Comparison of ENCODE assay signal across 9 cellular contexts in genomic region chr5:80487444-80487828, GRCh38. TPM values are rescaled to one million over a fixed set of nuclear protein-coding genes. Genes with fewer than 3 reads are reported as not detected.
DNase-seq lines count a peak whose midpoint lies in the region; ATAC-seq, FAIRE-seq and TF ChIP-seq lines count a peak whose summit lies in the region.
"Had no signal": no experiment of that assay in that cellular context is flagged by ENCODE, and none has a peak within 500 bp of the region (broad histone marks: within the 10 kb centered on the region; RNA-seq: fewer than 3 reads in every experiment).

No MANE protein-coding gene starts in this region.

- H3K79me2 ChIP-seq in SK-N-SH (ENCODE audit: insufficient read depth) (no peaks in the 10 kb centered on the region; the same call in 1 of the 2 replicates), keratinocyte (ENCODE audit: control insufficient read depth, insufficient read depth, low read length) (no peaks in the 10 kb centered on the region)

- peaks cover 7% of the 10 kb centered on the region for H3K4me1 Mint-ChIP-seq in activated naive CD8-positive, alpha-beta T cell treated with anti-CD3 and anti-CD28 coated beads for 36 hours

- no peak for ATAC-seq in SK-N-SH treated with all-trans-retinoic acid at 6 μM for 48 hours

- no peaks in the 10 kb centered on the region for H3K9me1 ChIP-seq in keratinocyte (ENCODE audit: control insufficient read depth, extremely low read depth, insufficient read depth, low read length)

- H3K27me3 ChIP-seq in SK-N-SH (ENCODE audit: insufficient read depth): no peaks in the 10 kb centered on the region
- H3K27me3 ChIP-seq in keratinocyte (ENCODE audit: control insufficient read depth, extremely low read depth, insufficient read depth, low read length): no peaks in the 10 kb centered on the region
- no peaks in the 10 kb centered on the region for H3K27me3 ChIP-seq in stomach smooth muscle (ENCODE audit: control insufficient read depth in 1 of 2, insufficient read depth in 2 of 2, low read length in 2 of 2)

- peak overlapping the region; percentile 68 to 84 for H3K27ac ChIP-seq in SK-N-SH (ENCODE audit: low read depth in 2 of 2, low read length in 1 of 2)
- peak overlapping the region; percentile 85 for H3K27ac ChIP-seq in keratinocyte (ENCODE audit: control insufficient read depth, insufficient read depth, low read length)
- peak overlapping the region; percentile 49 for H3K27ac ChIP-seq in stomach smooth muscle (ENCODE audit: low read length)

- no peak for TF ChIP-seq CTCF in SK-N-SH (IDR thresholded peaks at IDR 0.05)
- TF ChIP-seq CTCF in keratinocyte (optimal IDR thresholded peaks at IDR 0.05 in 1 of 3, IDR thresholded peaks at IDR 0.05 in 1 of 3, conservative IDR thresholded peaks at IDR 0.05 in 1 of 3; ENCODE audit: extremely low read depth in 1 of 3, insufficient read depth in 2 of 3, low read length in 3 of 3): no peak
- no peak for TF ChIP-seq CTCF in GM13977 (IDR thresholded peaks at IDR 0.05; ENCODE audit: extremely low read depth, insufficient read depth, missing control alignments)

- peak overlapping the region; percentile 80 for H3K4me3 Mint-ChIP-seq in activated naive CD8-positive, alpha-beta T cell treated with anti-CD3 and anti-CD28 coated beads for 36 hours

- no peak for FAIRE-seq in keratinocyte (lab: Jason Lieb, UNC)
- FAIRE-seq: A204.1 had no signal

- H3K9me3 Mint-ChIP-seq in activated naive CD8-positive, alpha-beta T cell treated with anti-CD3 and anti-CD28 coated beads for 36 hours: peaks cover 9% of the 10 kb centered on the region

- in situ Hi-C loops in GM13977 (cut with MboI; ENCODE audit: low pct_unique_long_range_greater_than_20kb, low sequenced_read_pairs, unreplicated experiment): loop anchor here (10.0 kb wide), 1 partner anchor 187 kb away; no protein-coding TSS in a partner anchor

- H3K36me3 Mint-ChIP-seq in activated naive CD8-positive, alpha-beta T cell treated with anti-CD3 and anti-CD28 coated beads for 36 hours: peaks cover 14% of the 10 kb centered on the region

- POLR2A ChIA-PET in SK-N-SH (lab: Yijun Ruan, JAX): interaction anchor here (1.4 kb wide), 1 partner anchor 78 kb away, joined by 3 read pairs; no protein-coding TSS in a partner anchor

- H3K4me2 ChIP-seq in SK-N-SH (peak overlapping the region; percentile 86), keratinocyte (ENCODE audit: control insufficient read depth, extremely low read depth, insufficient read depth, low read depth, low read length) (peak overlapping the region; percentile 94)

- H3K4me3 ChIP-seq in SK-N-SH (ENCODE audit: low read depth in 2 of 2, low read length in 1 of 2) (peak overlapping the region; percentile 62 to 92), keratinocyte (ENCODE audit: control insufficient read depth in 2 of 3, extremely low read depth in 1 of 3, insufficient read depth in 2 of 3, low read depth in 1 of 3, low read length in 3 of 3) (peak overlapping the region; percentile 64 to 85 (median 80)), stomach smooth muscle (ENCODE audit: low read length in 2 of 2) (peak overlapping the region; percentile 88 to 90)

- peaks cover 9% of the 10 kb centered on the region for H3F3A ChIP-seq in SK-N-SH (replicated peaks; ENCODE audit: insufficient read depth)

- no peak for TF ChIP-seq EP300 in SK-N-SH (IDR thresholded peaks at IDR 0.05; ENCODE audit: borderline replicate concordance in 1 of 2, low read depth in 1 of 2, low read length in 1 of 2)

- DNase-seq in SK-N-SH (no peak), keratinocyte (ENCODE audit: low read depth, low spot score) (no peak), CD1c-positive myeloid dendritic cell (ENCODE audit: extremely low spot score) (no peak), DMS53 treated with DMSO at 0.1 percent for 48 hours (lab: John Stamatoyannopoulos, UW; ENCODE audit: unreplicated experiment) (no peak), GM13977 (ENCODE audit: low spot score) (no peak)
- DNase-seq in activated naive CD8-positive, alpha-beta T cell treated with anti-CD3 and anti-CD28 coated beads for 36 hours: no peak

- 47% methylated on average over 18 of the region's 18 CpGs for WGBS in SK-N-SH (ENCODE audit: low lambda C conversion rate)

- H3K9ac ChIP-seq in SK-N-SH (peak overlapping the region; percentile 71), keratinocyte (ENCODE audit: control insufficient read depth, extremely low read depth, insufficient read depth, low read length) (peak overlapping the region; percentile 88), stomach smooth muscle (ENCODE audit: low read length in 2 of 2) (peak overlapping the region; percentile 59 to 76)

- CTCF ChIA-PET in SK-N-SH (lab: Yijun Ruan, JAX): interaction anchor here (0.6 to 1.3 kb wide), 5 partner anchors 20 to 1610 kb away, joined by 3 read pairs; no protein-coding TSS in a partner anchor

- peaks cover 13% of the 10 kb centered on the region; the same call in 1 of the 2 replicates for H3K9me3 ChIP-seq in SK-N-SH
- no peaks in the 10 kb centered on the region for H3K9me3 ChIP-seq in keratinocyte (ENCODE audit: control insufficient read depth, low read depth, low read length)
- H3K9me3 ChIP-seq in stomach smooth muscle (ENCODE audit: control insufficient read depth in 2 of 2, low read length in 2 of 2): peaks cover 0 to 3% of the 10 kb centered on the region in 2 donors

- no peak for TF ChIP-seq RAD21 in SK-N-SH (IDR thresholded peaks at IDR 0.05; ENCODE audit: low read length)

- H2AFZ ChIP-seq in SK-N-SH (ENCODE audit: low read depth) (peak overlapping the region; percentile 86), keratinocyte (ENCODE audit: control insufficient read depth, low read length) (peak overlapping the region; percentile 80)

- H3K9me2 ChIP-seq in SK-N-SH: no peaks in the 10 kb centered on the region

- H3K36me3 ChIP-seq in SK-N-SH (replicated peaks in 1 of 2; ENCODE audit: control insufficient read depth in 1 of 2, insufficient read depth in 2 of 2, low read length in 1 of 2) (peaks cover 0 to 25% of the 10 kb centered on the region in 2 experiments), keratinocyte (ENCODE audit: control insufficient read depth in 2 of 2, extremely low read depth in 1 of 2, insufficient read depth in 2 of 2, low read length in 2 of 2) (no peaks in the 10 kb centered on the region), stomach smooth muscle (ENCODE audit: control insufficient read depth in 2 of 2, insufficient read depth in 2 of 2, low read length in 2 of 2) (peaks cover 0 to 2% of the 10 kb centered on the region in 2 donors)

- H4K20me1 ChIP-seq in SK-N-SH (ENCODE audit: insufficient read depth): no peaks in the 10 kb centered on the region
- H4K20me1 ChIP-seq in keratinocyte (ENCODE audit: control insufficient read depth, extremely low read depth, insufficient read depth, low read length): no peaks in the 10 kb centered on the region

- H3K4me1 ChIP-seq in SK-N-SH (ENCODE audit: control insufficient read depth in 1 of 2, insufficient read depth in 2 of 2, low read depth in 1 of 2, low read length in 1 of 2) (no peaks in the 10 kb centered on the region; a peak in 3 of 4 replicates), keratinocyte (ENCODE audit: control insufficient read depth, extremely low read depth, insufficient read depth, low read length) (peaks cover 17% of the 10 kb centered on the region), stomach smooth muscle (ENCODE audit: control insufficient read depth, insufficient read depth, low read length) (peaks cover 8% of the 10 kb centered on the region)

- no peak overlapping the region for H3K27ac Mint-ChIP-seq in activated naive CD8-positive, alpha-beta T cell treated with anti-CD3 and anti-CD28 coated beads for 36 hours

- peaks cover 7% of the 10 kb centered on the region for H3K27me3 Mint-ChIP-seq in activated naive CD8-positive, alpha-beta T cell treated with anti-CD3 and anti-CD28 coated beads for 36 hours

- dilution Hi-C loops in keratinocyte (cut with MboI; ENCODE audit: extremely low pct_ligation_motif_present, low sequenced_read_pairs): no loop called here

TF ChIP-seq in SK-N-SH, 30 proteins besides CTCF, POLR2A, EP300 and RAD21:
- 0 out of 2 replicates have a peak, but pooled peaks have one; percentile 46 for TF ChIP-seq GATA2 (CRISPR knock-in tag; IDR thresholded peaks at IDR 0.05)
- no peak for TF ChIP-seq POLR2AphosphoS5 (IDR thresholded peaks at IDR 0.05; ENCODE audit: low read depth, low read length)
- TF ChIP-seq GABPA (IDR thresholded peaks at IDR 0.05; ENCODE audit: low read depth): no peak

TF ChIP-seq in SK-N-SH treated with all-trans-retinoic acid at 6 μM for 48 hours, 23 proteins besides CTCF, POLR2A, EP300 and RAD21 (continues in another document):
- TF ChIP-seq, protein P1, sequence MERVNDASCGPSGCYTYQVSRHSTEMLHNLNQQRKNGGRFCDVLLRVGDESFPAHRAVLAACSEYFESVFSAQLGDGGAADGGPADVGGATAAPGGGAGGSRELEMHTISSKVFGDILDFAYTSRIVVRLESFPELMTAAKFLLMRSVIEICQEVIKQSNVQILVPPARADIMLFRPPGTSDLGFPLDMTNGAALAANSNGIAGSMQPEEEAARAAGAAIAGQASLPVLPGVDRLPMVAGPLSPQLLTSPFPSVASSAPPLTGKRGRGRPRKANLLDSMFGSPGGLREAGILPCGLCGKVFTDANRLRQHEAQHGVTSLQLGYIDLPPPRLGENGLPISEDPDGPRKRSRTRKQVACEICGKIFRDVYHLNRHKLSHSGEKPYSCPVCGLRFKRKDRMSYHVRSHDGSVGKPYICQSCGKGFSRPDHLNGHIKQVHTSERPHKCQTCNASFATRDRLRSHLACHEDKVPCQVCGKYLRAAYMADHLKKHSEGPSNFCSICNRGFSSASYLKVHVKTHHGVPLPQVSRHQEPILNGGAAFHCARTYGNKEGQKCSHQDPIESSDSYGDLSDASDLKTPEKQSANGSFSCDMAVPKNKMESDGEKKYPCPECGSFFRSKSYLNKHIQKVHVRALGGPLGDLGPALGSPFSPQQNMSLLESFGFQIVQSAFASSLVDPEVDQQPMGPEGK (CRISPR knock-in tag; IDR thresholded peaks at IDR 0.05; ENCODE audit: borderline replicate concordance): no peak
- TF ChIP-seq ZFP3 (CRISPR knock-in tag; IDR thresholded peaks at IDR 0.05): no peak
- TF ChIP-seq GLIS3 (CRISPR knock-in tag; IDR thresholded peaks at IDR 0.05): no peak
- TF ChIP-seq TOX (CRISPR knock-in tag; IDR thresholded peaks at IDR 0.05; ENCODE audit: borderline replicate concordance): no peak
- TF ChIP-seq PPARA (CRISPR knock-in tag; IDR thresholded peaks at IDR 0.05; ENCODE audit: borderline replicate concordance): no peak

RNA-seq across cellular contexts. Expression of gene FAM151B, which starts 0.5 kb away (rescaled TPM):
- polyA plus RNA-seq in SK-N-SH (2012; rRNA removed): 1.2 and 1.5 TPM in 2 replicates
- 1.7 and 1.8 TPM in 2 replicates for polyA plus RNA-seq in SK-N-SH (2012; cell fraction: cytosol; rRNA removed)
- polyA plus RNA-seq in SK-N-SH (2012; cell fraction: nucleus; rRNA removed): 0.67 and 2.5 TPM in 2 replicates
- total RNA-seq in activated naive CD8-positive, alpha-beta T cell treated with anti-CD3 and anti-CD28 coated beads for 36 hours: under 1 TPM; 0.30 to 0.35 TPM
- polyA plus RNA-seq in keratinocyte: 0.80 to 1.0 TPM (median 0.83 TPM) in 3 replicates
- polyA plus RNA-seq in keratinocyte (2011; ENCODE audit: low read depth): 1.6 TPM
- polyA plus RNA-seq in keratinocyte (2011; cell fraction: cytosol; rRNA removed): 0.52 and 0.88 TPM in 2 replicates
- polyA plus RNA-seq in keratinocyte (2011; cell fraction: nucleus; rRNA removed): 0.77 and 0.99 TPM in 2 replicates
- 0.61 and 1.4 TPM in 2 replicates for polyA plus RNA-seq in keratinocyte (2012; ENCODE audit: low replicate concordance)
- 1.1 to 1.2 TPM in 2 of 3 replicates, not detected in the other for polyA minus RNA-seq in keratinocyte
- not detected for polyA minus RNA-seq in keratinocyte (2011; cell fraction: cytosol; rRNA and poly(A)+ RNA removed)
- polyA minus RNA-seq in keratinocyte (2011; cell fraction: nucleus; rRNA and poly(A)+ RNA removed): 1.1 and 3.7 TPM in 2 replicates
